14 cellular contexts compared by ENCODE assay signal in genomic region chr2:127498386-127498785, GRCh38. TPM values are rescaled to one million over a fixed set of nuclear protein-coding genes. Genes with fewer than 3 reads are reported as not detected.
A peak's percentile ranks its signal among the peaks of the same experiment; 100 is the strongest.
DNase-seq lines count a peak whose midpoint lies in the region; ATAC-seq and TF ChIP-seq lines count a peak whose summit lies in the region.
"Had no signal": no experiment of that assay in that cellular context is flagged by ENCODE, and none has a peak within 500 bp of the region (broad histone marks: within the 10 kb centered on the region; RNA-seq: fewer than 3 reads in every experiment).

No MANE protein-coding gene starts in this region.

- H3K4me1 ChIP-seq in GM23248 (ENCODE audit: insufficient read depth) = peaks cover 8% of the 10 kb centered on the region
- H3K4me1 ChIP-seq: gastrocnemius medialis, SJSA1 had no signal

- peak; percentile 71 for DNase-seq in AG10803 (ENCODE audit: low read depth)
- peak; percentile 71 for DNase-seq in GM23248
- DNase-seq in activated naive CD8-positive, alpha-beta T cell treated with anti-CD3 and anti-CD28 coated beads, Interleukin-2, amount 10 ng/mL, durations not matched to agents 7 days and 5 days = no peak
- peak; percentile 88 for DNase-seq in iris pigment epithelial cell (ENCODE audit: low read depth)
- no peak for DNase-seq in DMS53 treated with DMSO at 0.1 percent for 48 hours (lab: John Stamatoyannopoulos, UW; ENCODE audit: unreplicated experiment)
- DNase-seq in NCI-H2029 treated with DMSO at 0.1 percent for 48 hours (lab: John Stamatoyannopoulos, UW) = no peak
- no peak for DNase-seq in ACHN
- DNase-seq: gastrocnemius medialis; NCI-H1436 treated with DMSO at 0.1 percent for 48 hours; stimulated activated CD4-positive, alpha-beta T cell treated with anti-CD3 and anti-CD28 coated beads, Interleukin-4, amount 100 ng/mL, for 24 hours; stimulated activated naive CD4-positive, alpha-beta T cell had no signal

- H3K27ac ChIP-seq in GM23248 = peak overlapping the region; percentile 36
- H3K27ac ChIP-seq: gastrocnemius medialis, SJSA1 had no signal

- H3K4me2 ChIP-seq in GM23248 (ENCODE audit: unreplicated experiment) = no peak overlapping the region

- no peak overlapping the region for H3K9ac ChIP-seq in GM23248

- H3F3A ChIP-seq in GM23248 (ENCODE audit: insufficient read depth) = 0 out of 2 replicates have a peak, but pooled peaks cover 4% of the 10 kb centered on the region

- TF ChIP-seq CTCF in AG10803 (conservative IDR thresholded peaks at IDR 0.05; ENCODE audit: low read length) = no peak

- H3K9me3 ChIP-seq in GM23248 (ENCODE audit: low read depth) = no peaks in the 10 kb centered on the region
- H3K9me3 ChIP-seq: gastrocnemius medialis, SJSA1 had no signal

- peak overlapping the region; percentile 35 for H3K27ac Mint-ChIP-seq in activated naive CD8-positive, alpha-beta T cell treated with anti-CD3 and anti-CD28 coated beads, Interleukin-2, amount 10 ng/mL, durations not matched to agents 7 days and 5 days
- H3K27ac Mint-ChIP-seq: dendritic cell treated with granulocyte-macrophage colony-stimulating factor and Interleukin-4, amounts not matched to agents 40 ng/mL and 50 ng/mL, for 4 days had no signal

- POLR2A ChIA-PET in activated naive CD8-positive, alpha-beta T cell treated with anti-CD3 and anti-CD28 coated beads, Interleukin-2, amount 10 ng/mL, durations not matched to agents 7 days and 5 days (lab: Charles Lee) = no interaction called here

- no peak overlapping the region for H3K4me3 Mint-ChIP-seq in activated naive CD8-positive, alpha-beta T cell treated with anti-CD3 and anti-CD28 coated beads, Interleukin-2, amount 10 ng/mL, durations not matched to agents 7 days and 5 days
- H3K4me3 Mint-ChIP-seq: dendritic cell treated with granulocyte-macrophage colony-stimulating factor and Interleukin-4, amounts not matched to agents 40 ng/mL and 50 ng/mL, for 4 days had no signal

- peaks cover 78% of the 10 kb centered on the region for H3K36me3 ChIP-seq in GM23248 (ENCODE audit: low read depth)

- no peak for ATAC-seq in activated naive CD8-positive, alpha-beta T cell treated with anti-CD3 and anti-CD28 coated beads, Interleukin-2, amount 10 ng/mL, durations not matched to agents 7 days and 5 days (ENCODE audit: low read depth)
- no peak for ATAC-seq in HG02884 (IDR thresholded peaks at IDR 0.05; ENCODE audit: unreplicated experiment)
- ATAC-seq: gastrocnemius medialis had no signal

- no peaks in the 10 kb centered on the region for H3K9me2 ChIP-seq in GM23248 (ENCODE audit: insufficient read depth)

- H2AFZ ChIP-seq in GM23248 = no peak overlapping the region

- H3K9me3 Mint-ChIP-seq in activated naive CD8-positive, alpha-beta T cell treated with anti-CD3 and anti-CD28 coated beads, Interleukin-2, amount 10 ng/mL, durations not matched to agents 7 days and 5 days = no peaks in the 10 kb centered on the region
- H3K9me3 Mint-ChIP-seq: dendritic cell treated with granulocyte-macrophage colony-stimulating factor and Interleukin-4, amounts not matched to agents 40 ng/mL and 50 ng/mL, for 4 days had no signal

- no peaks in the 10 kb centered on the region for H3K27me3 Mint-ChIP-seq in activated naive CD8-positive, alpha-beta T cell treated with anti-CD3 and anti-CD28 coated beads, Interleukin-2, amount 10 ng/mL, durations not matched to agents 7 days and 5 days
- H3K27me3 Mint-ChIP-seq: dendritic cell treated with granulocyte-macrophage colony-stimulating factor and Interleukin-4, amounts not matched to agents 40 ng/mL and 50 ng/mL, for 4 days had no signal

- H3K27me3 ChIP-seq in GM23248 (replicated peaks; ENCODE audit: insufficient read depth) = no peaks in the 10 kb centered on the region
- H3K27me3 ChIP-seq: gastrocnemius medialis, SJSA1 had no signal

- H4K20me1 ChIP-seq in GM23248 (ENCODE audit: insufficient read depth) = no peaks in the 10 kb centered on the region

- peaks cover 14% of the 10 kb centered on the region for H3K4me1 Mint-ChIP-seq in activated naive CD8-positive, alpha-beta T cell treated with anti-CD3 and anti-CD28 coated beads, Interleukin-2, amount 10 ng/mL, durations not matched to agents 7 days and 5 days

- in situ Hi-C loops in GM23248 (cut with MboI) = no loop called here
- in situ Hi-C loops in ACHN (cut with HindIII; ENCODE audit: low pct_ligation_motif_present, low pct_unique_long_range_greater_than_20kb, low sequenced_read_pairs) = no loop called here

- 86 to 91% methylated on average over 2 of the region's 2 CpGs for WGBS in GM23248 (ENCODE audit: low coverage in 1 of 2, low lambda C conversion rate in 2 of 2, missing lambda C conversion rate in 2 of 2), 2 experiments

- H3K4me3 ChIP-seq in AG10803 (ENCODE audit: low read length) = no peak overlapping the region
- no peak overlapping the region for H3K4me3 ChIP-seq in GM23248
- H3K4me3 ChIP-seq: gastrocnemius medialis, SJSA1 had no signal

- peaks cover 55% of the 10 kb centered on the region for H3K79me2 ChIP-seq in GM23248 (ENCODE audit: insufficient read depth)

- peaks cover 44% of the 10 kb centered on the region for H3K36me3 Mint-ChIP-seq in activated naive CD8-positive, alpha-beta T cell treated with anti-CD3 and anti-CD28 coated beads, Interleukin-2, amount 10 ng/mL, durations not matched to agents 7 days and 5 days

RNA-seq across cellular contexts. Expression of gene IWS1, which starts 27.9 kb away (rescaled TPM):
- 23.3 and 32.4 TPM in 2 replicates for total RNA-seq in GM23248 (2014; rRNA removed; shearing (Covaris generic))
- polyA plus RNA-seq in GM23248 (2016; fragmentation: Nextera tagmentation; extraction: Ambion mirVana) = 41.1 and 42.4 TPM in 2 replicates
- total RNA-seq in activated naive CD8-positive, alpha-beta T cell treated with anti-CD3 and anti-CD28 coated beads, Interleukin-2, amount 10 ng/mL, durations not matched to agents 7 days and 5 days = 10 to 100 TPM; 53.1 to 59.6 TPM

RNA-seq across cellular contexts. Expression of gene MYO7B, which starts 37.1 kb away (rescaled TPM):
- total RNA-seq in GM23248 (2014; rRNA removed; shearing (Covaris generic)) = under 0.01 TPM in 1 of 2 replicates, not detected in the other
- polyA plus RNA-seq in GM23248 (2016; fragmentation: Nextera tagmentation; extraction: Ambion mirVana) = not detected in 2 replicates
- total RNA-seq in activated naive CD8-positive, alpha-beta T cell treated with anti-CD3 and anti-CD28 coated beads, Interleukin-2, amount 10 ng/mL, durations not matched to agents 7 days and 5 days = 1 to 10 TPM; 4.7 to 5.2 TPM

Comparison
In these comparisons a context has a peak if more than half of its experiments do, and no peak if none do; other contexts are left out.
1. DNase-seq: peak in AG10803 (single experiment), GM23248 (single experiment) and iris pigment epithelial cell (single experiment); none in activated naive CD8-positive, alpha-beta T cell treated with anti-CD3 and anti-CD28 coated beads, Interleukin-2, amount 10 ng/mL, durations not matched to agents 7 days and 5 days (single experiment), DMS53 treated with DMSO at 0.1 percent for 48 hours (single experiment), NCI-H2029 treated with DMSO at 0.1 percent for 48 hours (single experiment) and ACHN (single experiment).